ENCODE assay signal across 28 cellular contexts in genomic region chr17:21388944-21389343, GRCh38. TPM values are rescaled to one million over a fixed set of nuclear protein-coding genes. Genes with fewer than 3 reads are reported as not detected.
"Had no signal": no experiment of that assay in that cellular context is flagged by ENCODE, and none has a peak within 500 bp of the region (broad histone marks: within the 10 kb centered on the region; RNA-seq: fewer than 3 reads in every experiment).

No MANE protein-coding gene starts in this region.

- H3K36me3 Mint-ChIP-seq: activated CD8-positive, alpha-beta memory T cell treated with anti-CD3 and anti-CD28 coated beads, Interleukin-2, amount 10 ng/mL, durations not matched to agents 7 days and 5 days; activated naive CD4-positive, alpha-beta T cell treated with anti-CD3 and anti-CD28 coated beads, Interleukin-2, amount 50 U/mL, for 24 hours had no signal

- H3K4me1 Mint-ChIP-seq: activated CD8-positive, alpha-beta memory T cell treated with anti-CD3 and anti-CD28 coated beads, Interleukin-2, amount 10 ng/mL, durations not matched to agents 7 days and 5 days; activated naive CD4-positive, alpha-beta T cell treated with anti-CD3 and anti-CD28 coated beads, Interleukin-2, amount 50 U/mL, for 24 hours had no signal

- H3K4me1 ChIP-seq: ascending aorta, body of pancreas had no signal

- H3K4me3 ChIP-seq: ascending aorta, body of pancreas, SK-N-MC had no signal

- H3K9me3 ChIP-seq: ascending aorta, body of pancreas had no signal

- H3K27ac Mint-ChIP-seq: activated CD8-positive, alpha-beta memory T cell treated with anti-CD3 and anti-CD28 coated beads, Interleukin-2, amount 10 ng/mL, durations not matched to agents 7 days and 5 days; activated naive CD4-positive, alpha-beta T cell treated with anti-CD3 and anti-CD28 coated beads, Interleukin-2, amount 50 U/mL, for 24 hours; activated naive CD8-positive, alpha-beta T cell treated with anti-CD3 and anti-CD28 coated beads, Interleukin-2, amount 50 U/mL, for 24 hours; activated T-cell treated with anti-CD3 and anti-CD28 coated beads, Interleukin-2, amount 50 U/mL, for 24 hours; activated T-helper 1 cell treated with anti-CD3 and anti-CD28 coated beads, Interleukin-12 subunit alpha, Interleukin-12 subunit beta, Interleukin-2, Interleukin-4 antibody, amounts not matched to agents 30 ng/mL and 10 ng/mL and 1 ng/mL, durations not matched to agents 14 hours and 24 hours and 36 hours had no signal

- H3K4me3 Mint-ChIP-seq: activated CD8-positive, alpha-beta memory T cell treated with anti-CD3 and anti-CD28 coated beads, Interleukin-2, amount 10 ng/mL, durations not matched to agents 7 days and 5 days; activated naive CD4-positive, alpha-beta T cell treated with anti-CD3 and anti-CD28 coated beads, Interleukin-2, amount 50 U/mL, for 24 hours; activated naive CD8-positive, alpha-beta T cell treated with anti-CD3 and anti-CD28 coated beads, Interleukin-2, amount 50 U/mL, for 24 hours; activated T-cell treated with anti-CD3 and anti-CD28 coated beads, Interleukin-2, amount 50 U/mL, for 24 hours; activated T-helper 1 cell treated with anti-CD3 and anti-CD28 coated beads, Interleukin-12 subunit alpha, Interleukin-12 subunit beta, Interleukin-2, Interleukin-4 antibody, amounts not matched to agents 30 ng/mL and 10 ng/mL and 1 ng/mL, durations not matched to agents 14 hours and 24 hours and 36 hours had no signal

- H3K36me3 ChIP-seq: ascending aorta had no signal

- H3K27me3 ChIP-seq: ascending aorta, body of pancreas had no signal

- H3K9me3 Mint-ChIP-seq: activated naive CD4-positive, alpha-beta T cell treated with anti-CD3 and anti-CD28 coated beads, Interleukin-2, amount 50 U/mL, for 24 hours; activated naive CD8-positive, alpha-beta T cell treated with anti-CD3 and anti-CD28 coated beads, Interleukin-2, amount 50 U/mL, for 24 hours; activated T-cell treated with anti-CD3 and anti-CD28 coated beads, Interleukin-2, amount 50 U/mL, for 24 hours; activated T-helper 1 cell treated with anti-CD3 and anti-CD28 coated beads, Interleukin-12 subunit alpha, Interleukin-12 subunit beta, Interleukin-2, Interleukin-4 antibody, amounts not matched to agents 30 ng/mL and 10 ng/mL and 1 ng/mL, durations not matched to agents 14 hours and 24 hours and 36 hours had no signal

- ATAC-seq: activated CD4-positive, CD25-positive, alpha-beta regulatory T cell treated with anti-CD3 and anti-CD28 coated beads, Interleukin-2, amount 50 U/mL, for 24 hours; activated CD8-positive, alpha-beta memory T cell treated with anti-CD3 and anti-CD28 coated beads, Interleukin-2, amount 10 ng/mL, durations not matched to agents 7 days and 5 days; body of pancreas; Panc1; Right ventricle myocardium inferior had no signal

- H3K27ac ChIP-seq: ascending aorta, body of pancreas, SK-N-MC had no signal

- DNase-seq: activated CD4-positive, alpha-beta T cell treated with anti-CD3 and anti-CD28 coated beads for 4 hours; activated CD8-positive, alpha-beta memory T cell treated with anti-CD3 and anti-CD28 coated beads, Interleukin-2, amount 10 ng/mL, durations not matched to agents 7 days and 5 days; activated effector memory CD4-positive, alpha-beta T cell treated with Interleukin-2 at 50 U/mL for 16 hours; activated naive CD4-positive, alpha-beta T cell; activated naive CD8-positive, alpha-beta T cell treated with anti-CD3 and anti-CD28 coated beads, Interleukin-2, amount 50 U/mL, for 24 hours; activated T-cell treated with anti-CD3 and anti-CD28 coated beads, Interleukin-2, amount 50 U/mL, for 24 hours; amniotic stem cell; body of pancreas; central memory CD4-positive, alpha-beta T cell; MM.1S; NCI-H1105; NCI-H1436; NCI-H1694 treated with DMSO at 0.1 percent for 48 hours; NCI-H2029 treated with DMSO at 0.1 percent for 48 hours; NCI-H510A treated with DMSO at 0.1 percent for 48 hours; NCI-H69; NK-92 treated with Interleukin-12 subunit alpha and Interleukin-12 subunit beta, amount 100 ng/mL, for 24 hours; OCI-M1; RPMI8226; T-helper 1 cell had no signal

RNA-seq across cellular contexts. Expression of gene KCNJ12, which starts 12.8 kb away (rescaled TPM):
- total RNA-seq: activated CD8-positive, alpha-beta memory T cell treated with anti-CD3 and anti-CD28 coated beads, Interleukin-2, amount 10 ng/mL, durations not matched to agents 7 days and 5 days; activated T-helper 1 cell treated with anti-CD3 and anti-CD28 coated beads, Interleukin-12 subunit alpha, Interleukin-12 subunit beta, Interleukin-2, Interleukin-4 antibody, amounts not matched to agents 30 ng/mL and 10 ng/mL and 1 ng/mL, durations not matched to agents 14 hours and 24 hours and 36 hours; T-helper 2 cell treated with Interferon-gamma antibody and Interleukin-4, amounts not matched to agents 100 ng/mL and 5 ng/mL, for 36 hours had no signal
